ENCODE assay signal across 13 cellular contexts in genomic region chr12:126483145-126484068, GRCh38.
DNase-seq lines count a peak whose midpoint lies in the region; FAIRE-seq and TF ChIP-seq lines count a peak whose summit lies in the region.
"Had no signal": no experiment of that assay in that cellular context is flagged by ENCODE, and none has a peak within 500 bp of the region (broad histone marks: within the 10 kb centered on the region; RNA-seq: fewer than 3 reads in every experiment).

No MANE protein-coding gene starts in this region.

- DNase-seq in A673 (ENCODE audit: low spot score) (peak; percentile 42), M059J (ENCODE audit: low read depth) (peak; percentile 19), astrocyte of the spinal cord (ENCODE audit: low read depth, low spot score) (peak; percentile 84), hepatic stellate cell (ENCODE audit: low spot score) (no peak), esophagus muscularis mucosa (ENCODE audit: extremely low spot score) (no peak), ACHN (no peak), NCI-H2029 treated with DMSO at 0.1 percent for 48 hours (lab: John Stamatoyannopoulos, UW) (no peak)
- DNase-seq: activated CD4-positive, alpha-beta memory T cell treated with anti-CD3 and anti-CD28 coated beads for 36 hours; activated naive CD8-positive, alpha-beta T cell treated with anti-CD3 and anti-CD28 coated beads for 36 hours; effector memory CD4-positive, alpha-beta T cell; T-cell; upper lobe of right lung had no signal

- POLR2A ChIA-PET in A673 (lab: Charles Lee; ENCODE audit: low non-redundant PET) = no interaction called here

- WGBS in esophagus muscularis mucosa = 57% methylated on average over 17 of the region's 17 CpGs

- no peaks in the 10 kb centered on the region for H3K36me3 ChIP-seq in A673 (ENCODE audit: insufficient read depth, low read length, poor library complexity, severe bottlenecking)
- H3K36me3 ChIP-seq in esophagus muscularis mucosa = no peaks in the 10 kb centered on the region
- H3K36me3 ChIP-seq: upper lobe of right lung had no signal

- BruUV-seq in A673 (replicated peaks; lab: Mats Ljungman, UMichigan) = no TSS peak

- H3K9me3 ChIP-seq in A673 (ENCODE audit: low read depth, low read length, poor library complexity, severe bottlenecking) (no peaks in the 10 kb centered on the region), esophagus muscularis mucosa (no peaks in the 10 kb centered on the region)
- H3K9me3 ChIP-seq: upper lobe of right lung had no signal

- peak; percentile 95 for FAIRE-seq in islet of Langerhans (lab: Jason Lieb, UNC)

- in situ Hi-C loops in astrocyte of the spinal cord (cut with HindIII; ENCODE audit: low sequenced_read_pairs) (no loop called here), ACHN (cut with HindIII; ENCODE audit: low pct_ligation_motif_present, low pct_unique_long_range_greater_than_20kb, low sequenced_read_pairs) (no loop called here)

- CTCF ChIA-PET in A673 (lab: Charles Lee) = no interaction called here

- intact Hi-C loops in A673 (cut with micrococcal nuclease; ENCODE audit: unreplicated experiment) = no loop called here
- intact Hi-C loops in esophagus muscularis mucosa (cut with DNase I) = no loop called here

- H3K4me1 ChIP-seq in A673 (ENCODE audit: insufficient read depth, low read length, poor library complexity, severe bottlenecking) (peaks cover 21% of the 10 kb centered on the region), esophagus muscularis mucosa (no peaks in the 10 kb centered on the region)
- H3K4me1 ChIP-seq: upper lobe of right lung had no signal

- H3K27me3 ChIP-seq in A673 (replicated peaks; ENCODE audit: insufficient read depth, low read depth, low read length, poor library complexity) (no peaks in the 10 kb centered on the region), esophagus muscularis mucosa (no peaks in the 10 kb centered on the region)
- H3K27me3 ChIP-seq: upper lobe of right lung had no signal

- no peak for TF ChIP-seq CTCF in A673 (conservative IDR thresholded peaks at IDR 0.05; ENCODE audit: low read depth, low read length)
- no peak for TF ChIP-seq CTCF in astrocyte of the spinal cord (IDR thresholded peaks at IDR 0.05; ENCODE audit: low read depth, low read length)
- no peak for TF ChIP-seq CTCF in esophagus muscularis mucosa (IDR thresholded peaks at IDR 0.05)

- H3K4me3 ChIP-seq in A673 (ENCODE audit: low read depth, low read length, poor library complexity, severe bottlenecking) (no peak overlapping the region), astrocyte of the spinal cord (ENCODE audit: low read depth, low read length) (no peak overlapping the region), esophagus muscularis mucosa (no peak overlapping the region)
- H3K4me3 ChIP-seq: upper lobe of right lung had no signal

- TF ChIP-seq POLR2A in esophagus muscularis mucosa (IDR thresholded peaks at IDR 0.05; ENCODE audit: low read depth) = no peak

- TF ChIP-seq EP300 in esophagus muscularis mucosa (IDR thresholded peaks at IDR 0.05) = no peak

- peak overlapping the region; percentile 69 for H3K27ac ChIP-seq in A673 (ENCODE audit: low read depth, low read length, poor library complexity, severe bottlenecking)
- no peak overlapping the region for H3K27ac ChIP-seq in esophagus muscularis mucosa (replicated peaks in 1 of 4)
- H3K27ac ChIP-seq: upper lobe of right lung had no signal

Comparison
In these comparisons a context has a peak if more than half of its experiments do, and no peak if none do; other contexts are left out.
1. DNase-seq: peak in A673 (single experiment), M059J (single experiment) and astrocyte of the spinal cord (single experiment); none in hepatic stellate cell (single experiment), esophagus muscularis mucosa (single experiment), ACHN (single experiment) and NCI-H2029 treated with DMSO at 0.1 percent for 48 hours (single experiment).